1 cellular context compared by ENCODE assay signal in genomic region chr7:158591944-158592343, GRCh38.
TF ChIP-seq lines count a peak whose summit lies in the region.

No MANE protein-coding gene starts in this region.

TF ChIP-seq in HepG2, 621 proteins besides CTCF, POLR2A, EP300 and RAD21 (continued from another document and continues in another):
- TF ChIP-seq ZNF3 (CRISPR knock-in tag; IDR thresholded peaks at IDR 0.05) (no peak), SIN3A (IDR thresholded peaks at IDR 0.05; ENCODE audit: borderline replicate concordance, low read depth, low read length) (peak; percentile 43; the same call in 1 of the 2 replicates), CEBPB (IDR thresholded peaks at IDR 0.05; ENCODE audit: borderline replicate concordance, low read depth, low read length) (peak; percentile 78), JDP2 (CRISPR knock-in tag; IDR thresholded peaks at IDR 0.05; ENCODE audit: borderline replicate concordance) (no peak), HOXA5 (CRISPR knock-in tag; IDR thresholded peaks at IDR 0.05) (no peak), ZNF724P (CRISPR knock-in tag; IDR thresholded peaks at IDR 0.05; ENCODE audit: borderline replicate concordance) (no peak), ATF4 (CRISPR knock-in tag; IDR thresholded peaks at IDR 0.05) (peak in 1 of 2 experiments; percentile 38; a peak in 1 of 4 replicates), MYC (CRISPR knock-in tag; IDR thresholded peaks at IDR 0.05; ENCODE audit: borderline replicate concordance) (no peak), ZNF563 (CRISPR knock-in tag; IDR thresholded peaks at IDR 0.05) (no peak), PPARG (CRISPR knock-in tag; conservative IDR thresholded peaks at IDR 0.05) (no peak), HNF4A (CRISPR knock-in tag; IDR thresholded peaks at IDR 0.05) (peak; percentile 91), ZFP36 (IDR thresholded peaks at IDR 0.05; ENCODE audit: borderline replicate concordance, low read depth, low read length, partially characterized antibody) (no peak), ZBTB38 (CRISPR knock-in tag; IDR thresholded peaks at IDR 0.05) (peak; percentile 99), ZNF556 (CRISPR knock-in tag; IDR thresholded peaks at IDR 0.05; ENCODE audit: borderline replicate concordance) (no peak; the same call in 1 of the 2 replicates), MAX (IDR thresholded peaks at IDR 0.05) (no peak), ZMYM2 (CRISPR knock-in tag; IDR thresholded peaks at IDR 0.05) (peak; percentile 79), SALL1 (CRISPR knock-in tag; IDR thresholded peaks at IDR 0.05) (peak; percentile 87), ETV5 (CRISPR knock-in tag; IDR thresholded peaks at IDR 0.05; ENCODE audit: borderline replicate concordance) (peak; percentile 51; the same call in 1 of the 2 replicates), NCOR1 (IDR thresholded peaks at IDR 0.05; ENCODE audit: borderline replicate concordance, low read length) (peak; percentile 89; the same call in 1 of the 2 replicates), KLF12 (CRISPR knock-in tag; IDR thresholded peaks at IDR 0.05; ENCODE audit: borderline replicate concordance) (no peak), ZNF143 (CRISPR knock-in tag; IDR thresholded peaks at IDR 0.05) (no peak), KAT8 (CRISPR knock-in tag; IDR thresholded peaks at IDR 0.05) (no peak), SKI (IDR thresholded peaks at IDR 0.05; ENCODE audit: partially characterized antibody) (peak; percentile 98), FOXA3 (CRISPR knock-in tag; IDR thresholded peaks at IDR 0.05) (peak; percentile 32; the same call in 1 of the 2 replicates), ADNP (CRISPR knock-in tag; IDR thresholded peaks at IDR 0.05) (0 out of 2 replicates have a peak, but pooled peaks have one; percentile 17), ZNF652 (CRISPR knock-in tag; IDR thresholded peaks at IDR 0.05; ENCODE audit: borderline replicate concordance, low read depth) (peak; percentile 1; the same call in 1 of the 2 replicates), ZNF614 (CRISPR knock-in tag; IDR thresholded peaks at IDR 0.05; ENCODE audit: borderline replicate concordance) (no peak), DNMT3B (CRISPR knock-in tag; conservative IDR thresholded peaks at IDR 0.05) (no peak), NR2F1 (CRISPR knock-in tag; IDR thresholded peaks at IDR 0.05) (peak; percentile 24 to 63; a peak in 3 of 4 replicates), ARHGAP35 (CRISPR knock-in tag; IDR thresholded peaks at IDR 0.05; ENCODE audit: borderline replicate concordance) (no peak), ZMYM3 (CRISPR knock-in tag; IDR thresholded peaks at IDR 0.05) (peak; percentile 48; the same call in 1 of the 2 replicates), HNF1B (CRISPR knock-in tag; IDR thresholded peaks at IDR 0.05) (no peak), ZNF878 (CRISPR knock-in tag; IDR thresholded peaks at IDR 0.05) (no peak), FOXP1 (IDR thresholded peaks at IDR 0.05) (no peak), FOXP1 (CRISPR knock-in tag; IDR thresholded peaks at IDR 0.05) (peak; percentile 40; the same call in 1 of the 2 replicates), HDAC1 (CRISPR knock-in tag; IDR thresholded peaks at IDR 0.05) (no peak), TEAD3 (CRISPR knock-in tag; optimal IDR thresholded peaks at IDR 0.05; ENCODE audit: borderline replicate concordance) (peak; percentile 62), SIN3B (IDR thresholded peaks at IDR 0.05; ENCODE audit: low read length) (no peak), SAP130 (CRISPR knock-in tag; IDR thresholded peaks at IDR 0.05; ENCODE audit: low read depth) (peak; percentile 47; the same call in 1 of the 2 replicates)
- TF ChIP-seq, protein P1, sequence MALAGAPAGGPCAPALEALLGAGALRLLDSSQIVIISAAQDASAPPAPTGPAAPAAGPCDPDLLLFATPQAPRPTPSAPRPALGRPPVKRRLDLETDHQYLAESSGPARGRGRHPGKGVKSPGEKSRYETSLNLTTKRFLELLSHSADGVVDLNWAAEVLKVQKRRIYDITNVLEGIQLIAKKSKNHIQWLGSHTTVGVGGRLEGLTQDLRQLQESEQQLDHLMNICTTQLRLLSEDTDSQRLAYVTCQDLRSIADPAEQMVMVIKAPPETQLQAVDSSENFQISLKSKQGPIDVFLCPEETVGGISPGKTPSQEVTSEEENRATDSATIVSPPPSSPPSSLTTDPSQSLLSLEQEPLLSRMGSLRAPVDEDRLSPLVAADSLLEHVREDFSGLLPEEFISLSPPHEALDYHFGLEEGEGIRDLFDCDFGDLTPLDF (CRISPR knock-in tag; IDR thresholded peaks at IDR 0.05): no peak
- TF ChIP-seq, protein P2, sequence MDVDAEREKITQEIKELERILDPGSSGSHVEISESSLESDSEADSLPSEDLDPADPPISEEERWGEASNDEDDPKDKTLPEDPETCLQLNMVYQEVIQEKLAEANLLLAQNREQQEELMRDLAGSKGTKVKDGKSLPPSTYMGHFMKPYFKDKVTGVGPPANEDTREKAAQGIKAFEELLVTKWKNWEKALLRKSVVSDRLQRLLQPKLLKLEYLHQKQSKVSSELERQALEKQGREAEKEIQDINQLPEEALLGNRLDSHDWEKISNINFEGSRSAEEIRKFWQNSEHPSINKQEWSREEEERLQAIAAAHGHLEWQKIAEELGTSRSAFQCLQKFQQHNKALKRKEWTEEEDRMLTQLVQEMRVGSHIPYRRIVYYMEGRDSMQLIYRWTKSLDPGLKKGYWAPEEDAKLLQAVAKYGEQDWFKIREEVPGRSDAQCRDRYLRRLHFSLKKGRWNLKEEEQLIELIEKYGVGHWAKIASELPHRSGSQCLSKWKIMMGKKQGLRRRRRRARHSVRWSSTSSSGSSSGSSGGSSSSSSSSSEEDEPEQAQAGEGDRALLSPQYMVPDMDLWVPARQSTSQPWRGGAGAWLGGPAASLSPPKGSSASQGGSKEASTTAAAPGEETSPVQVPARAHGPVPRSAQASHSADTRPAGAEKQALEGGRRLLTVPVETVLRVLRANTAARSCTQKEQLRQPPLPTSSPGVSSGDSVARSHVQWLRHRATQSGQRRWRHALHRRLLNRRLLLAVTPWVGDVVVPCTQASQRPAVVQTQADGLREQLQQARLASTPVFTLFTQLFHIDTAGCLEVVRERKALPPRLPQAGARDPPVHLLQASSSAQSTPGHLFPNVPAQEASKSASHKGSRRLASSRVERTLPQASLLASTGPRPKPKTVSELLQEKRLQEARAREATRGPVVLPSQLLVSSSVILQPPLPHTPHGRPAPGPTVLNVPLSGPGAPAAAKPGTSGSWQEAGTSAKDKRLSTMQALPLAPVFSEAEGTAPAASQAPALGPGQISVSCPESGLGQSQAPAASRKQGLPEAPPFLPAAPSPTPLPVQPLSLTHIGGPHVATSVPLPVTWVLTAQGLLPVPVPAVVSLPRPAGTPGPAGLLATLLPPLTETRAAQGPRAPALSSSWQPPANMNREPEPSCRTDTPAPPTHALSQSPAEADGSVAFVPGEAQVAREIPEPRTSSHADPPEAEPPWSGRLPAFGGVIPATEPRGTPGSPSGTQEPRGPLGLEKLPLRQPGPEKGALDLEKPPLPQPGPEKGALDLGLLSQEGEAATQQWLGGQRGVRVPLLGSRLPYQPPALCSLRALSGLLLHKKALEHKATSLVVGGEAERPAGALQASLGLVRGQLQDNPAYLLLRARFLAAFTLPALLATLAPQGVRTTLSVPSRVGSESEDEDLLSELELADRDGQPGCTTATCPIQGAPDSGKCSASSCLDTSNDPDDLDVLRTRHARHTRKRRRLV (CRISPR knock-in tag; IDR thresholded peaks at IDR 0.05): no peak
- TF ChIP-seq, protein P3, sequence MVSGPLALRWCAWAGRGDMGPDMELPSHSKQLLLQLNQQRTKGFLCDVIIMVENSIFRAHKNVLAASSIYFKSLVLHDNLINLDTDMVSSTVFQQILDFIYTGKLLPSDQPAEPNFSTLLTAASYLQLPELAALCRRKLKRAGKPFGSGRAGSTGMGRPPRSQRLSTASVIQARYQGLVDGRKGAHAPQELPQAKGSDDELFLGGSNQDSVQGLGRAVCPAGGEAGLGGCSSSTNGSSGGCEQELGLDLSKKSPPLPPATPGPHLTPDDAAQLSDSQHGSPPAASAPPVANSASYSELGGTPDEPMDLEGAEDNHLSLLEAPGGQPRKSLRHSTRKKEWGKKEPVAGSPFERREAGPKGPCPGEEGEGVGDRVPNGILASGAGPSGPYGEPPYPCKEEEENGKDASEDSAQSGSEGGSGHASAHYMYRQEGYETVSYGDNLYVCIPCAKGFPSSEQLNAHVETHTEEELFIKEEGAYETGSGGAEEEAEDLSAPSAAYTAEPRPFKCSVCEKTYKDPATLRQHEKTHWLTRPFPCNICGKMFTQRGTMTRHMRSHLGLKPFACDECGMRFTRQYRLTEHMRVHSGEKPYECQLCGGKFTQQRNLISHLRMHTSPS (CRISPR knock-in tag; IDR thresholded peaks at IDR 0.05; ENCODE audit: low read depth): peak; percentile 48; the same call in 1 of the 2 replicates
- TF ChIP-seq, protein P4, sequence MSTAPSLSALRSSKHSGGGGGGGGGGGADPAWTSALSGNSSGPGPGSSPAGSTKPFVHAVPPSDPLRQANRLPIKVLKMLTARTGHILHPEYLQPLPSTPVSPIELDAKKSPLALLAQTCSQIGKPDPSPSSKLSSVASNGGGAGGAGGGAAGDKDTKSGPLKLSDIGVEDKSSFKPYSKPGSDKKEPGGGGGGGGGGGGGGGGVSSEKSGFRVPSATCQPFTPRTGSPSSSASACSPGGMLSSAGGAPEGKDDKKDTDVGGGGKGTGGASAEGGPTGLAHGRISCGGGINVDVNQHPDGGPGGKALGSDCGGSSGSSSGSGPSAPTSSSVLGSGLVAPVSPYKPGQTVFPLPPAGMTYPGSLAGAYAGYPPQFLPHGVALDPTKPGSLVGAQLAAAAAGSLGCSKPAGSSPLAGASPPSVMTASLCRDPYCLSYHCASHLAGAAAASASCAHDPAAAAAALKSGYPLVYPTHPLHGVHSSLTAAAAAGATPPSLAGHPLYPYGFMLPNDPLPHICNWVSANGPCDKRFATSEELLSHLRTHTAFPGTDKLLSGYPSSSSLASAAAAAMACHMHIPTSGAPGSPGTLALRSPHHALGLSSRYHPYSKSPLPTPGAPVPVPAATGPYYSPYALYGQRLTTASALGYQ (CRISPR knock-in tag; IDR thresholded peaks at IDR 0.05): no peak
- TF ChIP-seq, protein P5, sequence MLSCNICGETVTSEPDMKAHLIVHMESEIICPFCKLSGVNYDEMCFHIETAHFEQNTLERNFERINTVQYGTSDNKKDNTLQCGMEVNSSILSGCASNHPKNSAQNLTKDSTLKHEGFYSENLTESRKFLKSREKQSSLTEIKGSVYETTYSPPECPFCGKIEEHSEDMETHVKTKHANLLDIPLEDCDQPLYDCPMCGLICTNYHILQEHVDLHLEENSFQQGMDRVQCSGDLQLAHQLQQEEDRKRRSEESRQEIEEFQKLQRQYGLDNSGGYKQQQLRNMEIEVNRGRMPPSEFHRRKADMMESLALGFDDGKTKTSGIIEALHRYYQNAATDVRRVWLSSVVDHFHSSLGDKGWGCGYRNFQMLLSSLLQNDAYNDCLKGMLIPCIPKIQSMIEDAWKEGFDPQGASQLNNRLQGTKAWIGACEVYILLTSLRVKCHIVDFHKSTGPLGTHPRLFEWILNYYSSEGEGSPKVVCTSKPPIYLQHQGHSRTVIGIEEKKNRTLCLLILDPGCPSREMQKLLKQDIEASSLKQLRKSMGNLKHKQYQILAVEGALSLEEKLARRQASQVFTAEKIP (CRISPR knock-in tag; IDR thresholded peaks at IDR 0.05; ENCODE audit: borderline replicate concordance): 0 out of 2 replicates have a peak, but pooled peaks have one; percentile 86
- TF ChIP-seq, protein P6, sequence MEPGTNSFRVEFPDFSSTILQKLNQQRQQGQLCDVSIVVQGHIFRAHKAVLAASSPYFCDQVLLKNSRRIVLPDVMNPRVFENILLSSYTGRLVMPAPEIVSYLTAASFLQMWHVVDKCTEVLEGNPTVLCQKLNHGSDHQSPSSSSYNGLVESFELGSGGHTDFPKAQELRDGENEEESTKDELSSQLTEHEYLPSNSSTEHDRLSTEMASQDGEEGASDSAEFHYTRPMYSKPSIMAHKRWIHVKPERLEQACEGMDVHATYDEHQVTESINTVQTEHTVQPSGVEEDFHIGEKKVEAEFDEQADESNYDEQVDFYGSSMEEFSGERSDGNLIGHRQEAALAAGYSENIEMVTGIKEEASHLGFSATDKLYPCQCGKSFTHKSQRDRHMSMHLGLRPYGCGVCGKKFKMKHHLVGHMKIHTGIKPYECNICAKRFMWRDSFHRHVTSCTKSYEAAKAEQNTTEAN (CRISPR knock-in tag; conservative IDR thresholded peaks at IDR 0.05): no peak
- TF ChIP-seq, protein P7, sequence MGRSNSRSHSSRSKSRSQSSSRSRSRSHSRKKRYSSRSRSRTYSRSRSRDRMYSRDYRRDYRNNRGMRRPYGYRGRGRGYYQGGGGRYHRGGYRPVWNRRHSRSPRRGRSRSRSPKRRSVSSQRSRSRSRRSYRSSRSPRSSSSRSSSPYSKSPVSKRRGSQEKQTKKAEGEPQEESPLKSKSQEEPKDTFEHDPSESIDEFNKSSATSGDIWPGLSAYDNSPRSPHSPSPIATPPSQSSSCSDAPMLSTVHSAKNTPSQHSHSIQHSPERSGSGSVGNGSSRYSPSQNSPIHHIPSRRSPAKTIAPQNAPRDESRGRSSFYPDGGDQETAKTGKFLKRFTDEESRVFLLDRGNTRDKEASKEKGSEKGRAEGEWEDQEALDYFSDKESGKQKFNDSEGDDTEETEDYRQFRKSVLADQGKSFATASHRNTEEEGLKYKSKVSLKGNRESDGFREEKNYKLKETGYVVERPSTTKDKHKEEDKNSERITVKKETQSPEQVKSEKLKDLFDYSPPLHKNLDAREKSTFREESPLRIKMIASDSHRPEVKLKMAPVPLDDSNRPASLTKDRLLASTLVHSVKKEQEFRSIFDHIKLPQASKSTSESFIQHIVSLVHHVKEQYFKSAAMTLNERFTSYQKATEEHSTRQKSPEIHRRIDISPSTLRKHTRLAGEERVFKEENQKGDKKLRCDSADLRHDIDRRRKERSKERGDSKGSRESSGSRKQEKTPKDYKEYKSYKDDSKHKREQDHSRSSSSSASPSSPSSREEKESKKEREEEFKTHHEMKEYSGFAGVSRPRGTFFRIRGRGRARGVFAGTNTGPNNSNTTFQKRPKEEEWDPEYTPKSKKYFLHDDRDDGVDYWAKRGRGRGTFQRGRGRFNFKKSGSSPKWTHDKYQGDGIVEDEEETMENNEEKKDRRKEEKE (IDR thresholded peaks at IDR 0.05): no peak
